20 cellular contexts compared by ENCODE assay signal in genomic region chr11:63805844-63806415, GRCh38. TPM values are rescaled to one million over a fixed set of nuclear protein-coding genes. Genes with fewer than 3 reads are reported as not detected.
DNase-seq lines count a peak whose midpoint lies in the region; ATAC-seq, FAIRE-seq and TF ChIP-seq lines count a peak whose summit lies in the region.
"Had no signal": no experiment of that assay in that cellular context is flagged by ENCODE, and none has a peak within 500 bp of the region (broad histone marks: within the 10 kb centered on the region; RNA-seq: fewer than 3 reads in every experiment).

No MANE protein-coding gene starts in this region.

- ATAC-seq in stimulated activated naive CD8-positive, alpha-beta T cell treated with anti-CD3 and anti-CD28 coated beads, Interleukin-15, Interleukin-2, amounts not matched to agents 100 U/mL and 50 U/mL, for 24 hours = no peak
- ATAC-seq: activated T-cell treated with anti-CD3 and anti-CD28 coated beads, Interleukin-2, amount 50 U/mL, for 72 hours had no signal

- H3K4me1 ChIP-seq in endothelial cell of umbilical vein (ENCODE audit: control insufficient read depth, extremely low read depth, insufficient read depth, low read length) (peaks cover 4% of the 10 kb centered on the region), kidney (ENCODE audit: control insufficient read depth in 1 of 2, insufficient read depth in 1 of 2, low read depth in 1 of 2, low read length in 2 of 2) (no peaks in the 10 kb centered on the region), spleen (no peaks in the 10 kb centered on the region)

- intact Hi-C loops in endothelial cell of umbilical vein (cut with micrococcal nuclease) (no loop called here), kidney (cut with DNase I) (no loop called here), spleen (cut with DNase I; ENCODE audit: low total_unique reads) (no loop called here)
- intact Hi-C loops in activated naive CD4-positive, alpha-beta T cell treated with anti-CD3 and anti-CD28 coated beads for 36 hours (cut with micrococcal nuclease) = no loop called here

- no peaks in the 10 kb centered on the region for H3K36me3 Mint-ChIP-seq in activated naive CD4-positive, alpha-beta T cell treated with anti-CD3 and anti-CD28 coated beads for 36 hours (ENCODE audit: low read depth)
- H3K36me3 Mint-ChIP-seq: activated CD4-positive, alpha-beta memory T cell treated with anti-CD3 and anti-CD28 coated beads for 36 hours; activated naive CD8-positive, alpha-beta T cell had no signal

- H3K36me3 ChIP-seq in endothelial cell of umbilical vein (ENCODE audit: control insufficient read depth in 2 of 2, extremely low read depth in 1 of 2, insufficient read depth in 2 of 2, low read length in 2 of 2) (no peaks in the 10 kb centered on the region), kidney (ENCODE audit: control insufficient read depth in 1 of 2, insufficient read depth in 2 of 2, low read length in 2 of 2) (no peaks in the 10 kb centered on the region), spleen (no peaks in the 10 kb centered on the region)
- H3K36me3 ChIP-seq: BLaER1 treated with 17β-estradiol and CSF1 and Interleukin-3, amounts not matched to agents 10 nM and 100 nM; cardiac muscle cell; ovary had no signal

- no peaks in the 10 kb centered on the region for H3K4me1 Mint-ChIP-seq in activated naive CD4-positive, alpha-beta T cell treated with anti-CD3 and anti-CD28 coated beads for 36 hours (ENCODE audit: low read depth)

- H3K9me3 ChIP-seq in endothelial cell of umbilical vein (replicated peaks; ENCODE audit: control insufficient read depth, insufficient read depth, low read length) (no peaks in the 10 kb centered on the region), kidney (ENCODE audit: control insufficient read depth in 1 of 2, low read length in 2 of 2) (no peaks in the 10 kb centered on the region), spleen (no peaks in the 10 kb centered on the region)
- H3K9me3 ChIP-seq: BLaER1 treated with 17β-estradiol and CSF1 and Interleukin-3, amounts not matched to agents 10 nM and 100 nM; ovary had no signal

- H3K27ac ChIP-seq in endothelial cell of umbilical vein (ENCODE audit: insufficient read depth, low read depth, low read length) (no peak overlapping the region), kidney (ENCODE audit: low read depth in 2 of 2, low read length in 2 of 2) (peak overlapping the region; percentile 22 to 65), spleen (peak overlapping the region in 6 of 8 donors; percentile 38 to 71 (median 64))
- H3K27ac ChIP-seq: BLaER1 treated with 17β-estradiol and CSF1 and Interleukin-3, amounts not matched to agents 10 nM and 100 nM; cardiac muscle cell; KMS-11; ovary had no signal

- no peaks in the 10 kb centered on the region for H3K9me3 Mint-ChIP-seq in activated naive CD4-positive, alpha-beta T cell treated with anti-CD3 and anti-CD28 coated beads for 36 hours
- H3K9me3 Mint-ChIP-seq: activated CD4-positive, alpha-beta memory T cell treated with anti-CD3 and anti-CD28 coated beads for 36 hours; activated T-cell treated with anti-CD3 and anti-CD28 coated beads, Interleukin-2, amount 50 U/mL, for 72 hours; T-helper 1 cell treated with Interleukin-12 subunit alpha and Interleukin-12 subunit beta and Interleukin-4 antibody, amounts not matched to agents 30 μg/mL and 1 μg/mL, for 36 hours had no signal

- CTCF ChIA-PET in endothelial cell of umbilical vein (lab: Charles Lee) = no interaction called here
- CTCF ChIA-PET in activated naive CD4-positive, alpha-beta T cell treated with anti-CD3 and anti-CD28 coated beads for 36 hours (lab: Charles Lee) = interaction anchor here (0.5 kb wide), 1 partner anchor 168 kb away, joined by 3 read pairs; no protein-coding TSS in a partner anchor

- H3K27ac Mint-ChIP-seq in activated naive CD4-positive, alpha-beta T cell treated with anti-CD3 and anti-CD28 coated beads for 36 hours = no peak overlapping the region
- H3K27ac Mint-ChIP-seq: activated CD4-positive, alpha-beta memory T cell treated with anti-CD3 and anti-CD28 coated beads for 36 hours; activated naive CD8-positive, alpha-beta T cell; activated T-cell treated with anti-CD3 and anti-CD28 coated beads, Interleukin-2, amount 50 U/mL, for 72 hours; T-helper 1 cell treated with Interleukin-12 subunit alpha and Interleukin-12 subunit beta and Interleukin-4 antibody, amounts not matched to agents 30 μg/mL and 1 μg/mL, for 36 hours had no signal

- H3K4me2 ChIP-seq in endothelial cell of umbilical vein (ENCODE audit: insufficient read depth, low read length) = no peak overlapping the region
- H3K4me2 ChIP-seq: BLaER1 treated with 17β-estradiol and CSF1 and Interleukin-3, amounts not matched to agents 10 nM and 100 nM; KMS-11 had no signal

- H3K4me3 ChIP-seq in endothelial cell of umbilical vein (replicated peaks in 1 of 3; ENCODE audit: insufficient read depth in 1 of 3, low read depth in 1 of 3, low read length in 3 of 3) (no peak overlapping the region), kidney (ENCODE audit: low read length in 2 of 2) (no peak overlapping the region), spleen (no peak overlapping the region)
- H3K4me3 ChIP-seq: BLaER1 treated with 17β-estradiol and CSF1 and Interleukin-3, amounts not matched to agents 10 nM and 100 nM; cardiac muscle cell; ovary had no signal

- H3K27me3 Mint-ChIP-seq in activated naive CD4-positive, alpha-beta T cell treated with anti-CD3 and anti-CD28 coated beads for 36 hours (ENCODE audit: low read depth) = no peaks in the 10 kb centered on the region
- H3K27me3 Mint-ChIP-seq: activated CD4-positive, alpha-beta memory T cell treated with anti-CD3 and anti-CD28 coated beads for 36 hours; activated naive CD8-positive, alpha-beta T cell had no signal

- 64 to 80% (median 69%) methylated on average over 9 of the region's 9 CpGs for WGBS in spleen, 5 donors

- H2AFZ ChIP-seq in endothelial cell of umbilical vein (ENCODE audit: low read depth, low read length) = peak overlapping the region; percentile 79

- dilution Hi-C loops in endothelial cell of umbilical vein (cut with MboI; ENCODE audit: extremely low pct_ligation_motif_present, low sequenced_read_pairs) = no loop called here

- no TSS peak for BruUV-seq in endothelial cell of umbilical vein (replicated peaks; lab: Mats Ljungman, UMichigan)

- TF ChIP-seq CTCF in endothelial cell of umbilical vein (IDR thresholded peaks at IDR 0.05; ENCODE audit: extremely low read depth in 1 of 2, insufficient read depth in 1 of 2, low read depth in 1 of 2, low read length in 2 of 2) (no peak), kidney (IDR thresholded peaks at IDR 0.05; ENCODE audit: borderline replicate concordance, extremely low read depth, insufficient read depth) (no peak), spleen (IDR thresholded peaks at IDR 0.05 in 8 of 11, conservative IDR thresholded peaks at IDR 0.05 in 3 of 11) (no peak)

- no peaks in the 10 kb centered on the region for H4K20me1 ChIP-seq in endothelial cell of umbilical vein (replicated peaks; ENCODE audit: control insufficient read depth, extremely low read depth, insufficient read depth, low read length)
- H4K20me1 ChIP-seq: BLaER1 treated with 17β-estradiol and CSF1 and Interleukin-3, amounts not matched to agents 10 nM and 100 nM had no signal

- H3K4me3 Mint-ChIP-seq in activated naive CD4-positive, alpha-beta T cell treated with anti-CD3 and anti-CD28 coated beads for 36 hours = no peak overlapping the region
- H3K4me3 Mint-ChIP-seq: activated CD4-positive, alpha-beta memory T cell treated with anti-CD3 and anti-CD28 coated beads for 36 hours; activated naive CD8-positive, alpha-beta T cell; activated T-cell treated with anti-CD3 and anti-CD28 coated beads, Interleukin-2, amount 50 U/mL, for 72 hours; T-helper 1 cell treated with Interleukin-12 subunit alpha and Interleukin-12 subunit beta and Interleukin-4 antibody, amounts not matched to agents 30 μg/mL and 1 μg/mL, for 36 hours had no signal

- H3K27me3 ChIP-seq in endothelial cell of umbilical vein (ENCODE audit: control insufficient read depth in 2 of 2, insufficient read depth in 2 of 2, low read length in 2 of 2) (no peaks in the 10 kb centered on the region), spleen (replicated peaks in 1 of 7) (no peaks in the 10 kb centered on the region)
- H3K27me3 ChIP-seq: BLaER1 treated with 17β-estradiol and CSF1 and Interleukin-3, amounts not matched to agents 10 nM and 100 nM; cardiac muscle cell; ovary had no signal

- POLR2A ChIA-PET in endothelial cell of umbilical vein (lab: Charles Lee) = no interaction called here

- H3K9ac ChIP-seq in endothelial cell of umbilical vein (replicated peaks; ENCODE audit: extremely low read depth, insufficient read depth, low read length) = no peak overlapping the region
- H3K9ac ChIP-seq in kidney (ENCODE audit: low read length in 2 of 2) = no peak overlapping the region
- H3K9ac ChIP-seq: BLaER1 treated with 17β-estradiol and CSF1 and Interleukin-3, amounts not matched to agents 10 nM and 100 nM; KMS-11 had no signal

- no peaks in the 10 kb centered on the region for H3K9me1 ChIP-seq in endothelial cell of umbilical vein (replicated peaks; ENCODE audit: control insufficient read depth, extremely low read depth, insufficient read depth, low read length)

- no peaks in the 10 kb centered on the region for H3K79me2 ChIP-seq in endothelial cell of umbilical vein (ENCODE audit: control insufficient read depth, insufficient read depth, low read length)

- DNase-seq in NCI-H226 (peak; percentile 25), endothelial cell of umbilical vein (ENCODE audit: low read depth, low spot score) (peak; percentile 33), kidney (peak; percentile 80), spleen (no peak), GM03348 (ENCODE audit: low spot score) (no peak), GM19238 (ENCODE audit: insufficient read length, low spot score) (no peak)
- DNase-seq in stimulated activated naive CD8-positive, alpha-beta T cell treated with anti-CD3 and anti-CD28 coated beads, Interleukin-15, Interleukin-2, amounts not matched to agents 100 U/mL and 50 U/mL, for 24 hours = no peak
- DNase-seq in activated naive CD4-positive, alpha-beta T cell treated with anti-CD3 and anti-CD28 coated beads for 36 hours = no peak
- DNase-seq: activated CD4-positive, alpha-beta memory T cell treated with anti-CD3 and anti-CD28 coated beads for 36 hours; activated T-cell treated with anti-CD3 and anti-CD28 coated beads, Interleukin-2, amount 50 U/mL, for 72 hours; effector CD4-positive, alpha-beta T cell; NCI-H1048; NCI-H524 treated with DMSO at 0.1 percent for 48 hours; ovary; stimulated activated CD4-positive, alpha-beta T cell treated with anti-CD3 and anti-CD28 coated beads, Interleukin-4, amount 100 ng/mL, for 1 hour had no signal

- FAIRE-seq in endothelial cell of umbilical vein (lab: Jason Lieb, UNC) (peak; percentile 67), kidney (lab: Jason Lieb, UNC) (no peak)

- TF ChIP-seq POLR2A in endothelial cell of umbilical vein (IDR thresholded peaks at IDR 0.05; ENCODE audit: low read depth, low read length) (no peak), spleen (IDR thresholded peaks at IDR 0.05) (no peak)

RNA-seq across cellular contexts. Expression of gene SPINDOC, which starts 7.3 kb away (rescaled TPM):
- total RNA-seq in endothelial cell of umbilical vein (51.5 and 54.5 TPM in 2 replicates), kidney (10.9 TPM), spleen (10 to 100 TPM in 6 of 7 donors, 1 to 10 TPM in 1; 10.0 to 16.8 (median 13.8) TPM)
- polyA plus RNA-seq in endothelial cell of umbilical vein (29.4 and 33.8 TPM in 2 replicates), kidney (ENCODE audit: insufficient read depth, low read depth, low replicate concordance) (14.2 TPM), spleen (10 to 100 TPM in 1 of 3 donors, 1 to 10 TPM in 2; 5.1 to 12.9 (median 6.9) TPM)
- polyA plus RNA-seq in endothelial cell of umbilical vein (2011; cell fraction: cytosol; rRNA removed) = 28.8 and 40.1 TPM in 2 replicates
- 25.6 and 28.9 TPM in 2 replicates for polyA plus RNA-seq in endothelial cell of umbilical vein (2011; cell fraction: nucleus; rRNA removed)
- 38.6 and 39.9 TPM in 2 replicates for polyA plus RNA-seq in endothelial cell of umbilical vein (2012)
- 12.0 and 19.1 TPM in 2 replicates for polyA minus RNA-seq in endothelial cell of umbilical vein
- polyA minus RNA-seq in endothelial cell of umbilical vein (2011; cell fraction: cytosol; rRNA and poly(A)+ RNA removed) = 26.4 TPM
- 6.8 and 10.4 TPM in 2 replicates for polyA minus RNA-seq in endothelial cell of umbilical vein (2011; cell fraction: nucleus; rRNA and poly(A)+ RNA removed)
- 10 to 100 TPM; 15.3 to 15.4 TPM for total RNA-seq in activated naive CD4-positive, alpha-beta T cell treated with anti-CD3 and anti-CD28 coated beads for 36 hours

RNA-seq across cellular contexts. Expression of gene MARK2, which starts 33.0 kb away (rescaled TPM):
- 33.4 and 34.7 TPM in 2 replicates for total RNA-seq in endothelial cell of umbilical vein
- polyA plus RNA-seq in endothelial cell of umbilical vein = 16.6 and 16.7 TPM in 2 replicates
- polyA plus RNA-seq in endothelial cell of umbilical vein (2011; cell fraction: cytosol; rRNA removed) = 19.1 and 19.9 TPM in 2 replicates
- 23.1 and 28.7 TPM in 2 replicates for polyA plus RNA-seq in endothelial cell of umbilical vein (2011; cell fraction: nucleus; rRNA removed)
- polyA plus RNA-seq in endothelial cell of umbilical vein (2012) = 19.7 and 21.0 TPM in 2 replicates
- 18.3 and 34.6 TPM in 2 replicates for polyA minus RNA-seq in endothelial cell of umbilical vein
- polyA minus RNA-seq in endothelial cell of umbilical vein (2011; cell fraction: cytosol; rRNA and poly(A)+ RNA removed) = 45.0 TPM
- 14.6 and 18.9 TPM in 2 replicates for polyA minus RNA-seq in endothelial cell of umbilical vein (2011; cell fraction: nucleus; rRNA and poly(A)+ RNA removed)
- total RNA-seq in kidney = 42.6 TPM
- 11.7 TPM for polyA plus RNA-seq in kidney (ENCODE audit: insufficient read depth, low read depth, low replicate concordance)
- 10 to 100 TPM; 41.2 to 67.3 (median 48.6) TPM for total RNA-seq in spleen
- polyA plus RNA-seq in spleen = 10 to 100 TPM in 1 of 3 donors, 1 to 10 TPM in 2; 6.9 to 23.3 (median 7.0) TPM
- 10 to 100 TPM; 15.8 to 17.6 TPM for total RNA-seq in activated naive CD4-positive, alpha-beta T cell treated with anti-CD3 and anti-CD28 coated beads for 36 hours

RNA-seq across cellular contexts. Expression of gene ZFTA, which starts 37.4 kb away (rescaled TPM):
- total RNA-seq in endothelial cell of umbilical vein = 25.2 and 32.0 TPM in 2 replicates
- polyA plus RNA-seq in endothelial cell of umbilical vein = 9.9 and 10.5 TPM in 2 replicates
- polyA plus RNA-seq in endothelial cell of umbilical vein (2011; cell fraction: cytosol; rRNA removed) = 7.3 and 9.3 TPM in 2 replicates
- 26.9 and 27.3 TPM in 2 replicates for polyA plus RNA-seq in endothelial cell of umbilical vein (2011; cell fraction: nucleus; rRNA removed)
- polyA plus RNA-seq in endothelial cell of umbilical vein (2012) = 15.5 and 19.3 TPM in 2 replicates
- polyA minus RNA-seq in endothelial cell of umbilical vein = 8.2 and 10.5 TPM in 2 replicates
- 12.8 TPM for polyA minus RNA-seq in endothelial cell of umbilical vein (2011; cell fraction: cytosol; rRNA and poly(A)+ RNA removed)
- polyA minus RNA-seq in endothelial cell of umbilical vein (2011; cell fraction: nucleus; rRNA and poly(A)+ RNA removed) = 5.7 and 8.3 TPM in 2 replicates
- total RNA-seq in kidney = 14.4 TPM
- 10.8 TPM for polyA plus RNA-seq in kidney (ENCODE audit: insufficient read depth, low read depth, low replicate concordance)
- total RNA-seq in spleen = 10 to 100 TPM in 4 of 7 donors, 1 to 10 TPM in 3; 7.7 to 16.9 (median 10.3) TPM
- 1 to 10 TPM; 3.8 to 6.3 (median 4.5) TPM for polyA plus RNA-seq in spleen
- under 1 TPM; 0.91 TPM for total RNA-seq in activated naive CD4-positive, alpha-beta T cell treated with anti-CD3 and anti-CD28 coated beads for 36 hours

Comparison
In these comparisons a context has a peak if more than half of its experiments do, and no peak if none do; other contexts are left out.
1. DNase-seq: peak in NCI-H226 (single experiment), endothelial cell of umbilical vein (single experiment) and kidney (single experiment); none in spleen (single experiment), stimulated activated naive CD8-positive, alpha-beta T cell treated with anti-CD3 and anti-CD28 coated beads, Interleukin-15, Interleukin-2, amounts not matched to agents 100 U/mL and 50 U/mL, for 24 hours (single experiment), GM03348 (single experiment), GM19238 (single experiment) and activated naive CD4-positive, alpha-beta T cell treated with anti-CD3 and anti-CD28 coated beads for 36 hours (single experiment).